ENCODE assay signal across 1 cellular context in genomic region chr17:50094753-50095616, GRCh38.
A peak's percentile ranks its signal among the peaks of the same experiment; 100 is the strongest.
TF ChIP-seq lines count a peak whose summit lies in the region.

Gene PDK2, plus strand, starts transcription at chr17:50095351. Its CDS starts 85 bp downstream, at chr17:50095436.

TF ChIP-seq in HepG2, 621 proteins besides CTCF, POLR2A, EP300 and RAD21 (continued from another document and continues in another):
- TF ChIP-seq ZBTB40 (IDR thresholded peaks at IDR 0.05) (no peak), ZBTB40 (CRISPR knock-in tag; IDR thresholded peaks at IDR 0.05) (peak; percentile 66), BCL3 (CRISPR knock-in tag; IDR thresholded peaks at IDR 0.05) (peak; percentile 52), LBX2 (CRISPR knock-in tag; IDR thresholded peaks at IDR 0.05; ENCODE audit: borderline replicate concordance) (peak; percentile 79; the same call in 1 of the 2 replicates), ZNF777 (CRISPR knock-in tag; IDR thresholded peaks at IDR 0.05) (peak; percentile 94), THAP11 (CRISPR knock-in tag; IDR thresholded peaks at IDR 0.05) (peak; percentile 80), ZNF607 (CRISPR knock-in tag; IDR thresholded peaks at IDR 0.05; ENCODE audit: borderline replicate concordance) (peak; percentile 95), ELF4 (CRISPR knock-in tag; IDR thresholded peaks at IDR 0.05; ENCODE audit: borderline replicate concordance) (peak; percentile 55; the same call in 1 of the 2 replicates), SP5 (CRISPR knock-in tag; IDR thresholded peaks at IDR 0.05; ENCODE audit: borderline replicate concordance, low read depth) (peak; percentile 61), HMGXB3 (CRISPR knock-in tag; IDR thresholded peaks at IDR 0.05; ENCODE audit: borderline replicate concordance) (peak; percentile 77; the same call in 1 of the 2 replicates), SRSF9 (IDR thresholded peaks at IDR 0.05; ENCODE audit: borderline replicate concordance, insufficient read depth, low read depth, low read length, poor library complexity, severe bottlenecking) (no peak), ZSCAN25 (CRISPR knock-in tag; IDR thresholded peaks at IDR 0.05) (peak; percentile 67), ZNF891 (CRISPR knock-in tag; IDR thresholded peaks at IDR 0.05) (peak; percentile 87; the same call in 1 of the 2 replicates), ZNF275 (CRISPR knock-in tag; IDR thresholded peaks at IDR 0.05; ENCODE audit: borderline replicate concordance) (no peak; the same call in 1 of the 2 replicates), ZNF230 (CRISPR knock-in tag; IDR thresholded peaks at IDR 0.05) (peak; percentile 85), USF2 (IDR thresholded peaks at IDR 0.05; ENCODE audit: low read depth, low read length) (peak; percentile 92), USF2 (CRISPR knock-in tag; IDR thresholded peaks at IDR 0.05; ENCODE audit: borderline replicate concordance) (peak; percentile 99; the same call in 1 of the 2 replicates), RFXANK (CRISPR knock-in tag; IDR thresholded peaks at IDR 0.05) (peak; percentile 90), HMG20B (CRISPR knock-in tag; conservative IDR thresholded peaks at IDR 0.05) (peak; percentile 77; the same call in 1 of the 2 replicates), ZNF253 (CRISPR knock-in tag; IDR thresholded peaks at IDR 0.05; ENCODE audit: borderline replicate concordance) (0 out of 2 replicates have a peak, but pooled peaks have one; percentile 11), ZNF274 (CRISPR knock-in tag; IDR thresholded peaks at IDR 0.05) (0 out of 2 replicates have a peak, but pooled peaks have one; percentile 51), ARNT2 (CRISPR knock-in tag; IDR thresholded peaks at IDR 0.05; ENCODE audit: low read depth) (peak; percentile 75), GATAD2A (CRISPR knock-in tag; IDR thresholded peaks at IDR 0.05) (peak; percentile 83), NFE2 (CRISPR knock-in tag; IDR thresholded peaks at IDR 0.05) (0 out of 2 replicates have a peak, but pooled peaks have one; percentile 21), ZNF451 (CRISPR knock-in tag; IDR thresholded peaks at IDR 0.05) (peak; percentile 77), ZSCAN21 (CRISPR knock-in tag; IDR thresholded peaks at IDR 0.05; ENCODE audit: borderline replicate concordance) (peak; percentile 67), ZMAT5 (CRISPR knock-in tag; IDR thresholded peaks at IDR 0.05; ENCODE audit: borderline replicate concordance, low read depth) (no peak), ZBTB7B (CRISPR knock-in tag; IDR thresholded peaks at IDR 0.05) (peak; percentile 74), SCMH1 (CRISPR knock-in tag; IDR thresholded peaks at IDR 0.05; ENCODE audit: borderline replicate concordance) (no peak), THAP7 (CRISPR knock-in tag; IDR thresholded peaks at IDR 0.05) (no peak), ZNF772 (CRISPR knock-in tag; IDR thresholded peaks at IDR 0.05) (peak; percentile 86; the same call in 1 of the 2 replicates), ZBTB38 (CRISPR knock-in tag; IDR thresholded peaks at IDR 0.05) (peak; percentile 47; the same call in 1 of the 2 replicates), RARA (CRISPR knock-in tag; IDR thresholded peaks at IDR 0.05) (peak; percentile 41; the same call in 1 of the 2 replicates), FOXA1 (IDR thresholded peaks at IDR 0.05) (no peak), FOXA1 (CRISPR knock-in tag; IDR thresholded peaks at IDR 0.05) (no peak; the same call in 1 of the 2 replicates), ISX (CRISPR knock-in tag; conservative IDR thresholded peaks at IDR 0.05) (no peak), RFXAP (CRISPR knock-in tag; IDR thresholded peaks at IDR 0.05; ENCODE audit: borderline replicate concordance) (peak; percentile 97), MEF2D (CRISPR knock-in tag; IDR thresholded peaks at IDR 0.05) (peak; percentile 17), ZNF33B (CRISPR knock-in tag; IDR thresholded peaks at IDR 0.05) (0 out of 2 replicates have a peak, but pooled peaks have one; percentile 21), ATF3 (CRISPR knock-in tag; IDR thresholded peaks at IDR 0.05) (peak; percentile 46; the same call in 1 of the 2 replicates), FOXJ3 (CRISPR knock-in tag; IDR thresholded peaks at IDR 0.05; ENCODE audit: borderline replicate concordance) (peak; percentile 50; the same call in 1 of the 2 replicates), ZNF605 (CRISPR knock-in tag; IDR thresholded peaks at IDR 0.05) (peak; percentile 44; the same call in 1 of the 2 replicates), NONO (IDR thresholded peaks at IDR 0.05) (no peak), NONO (CRISPR knock-in tag; conservative IDR thresholded peaks at IDR 0.05) (peak; percentile 86)
